In genomic region chr2:42140501-42140900, GRCh38 we compare ENCODE assay signal across 1 cellular context.
TF ChIP-seq lines count a peak whose summit lies in the region.

No MANE protein-coding gene starts in this region.

TF ChIP-seq in H1, 55 proteins besides CTCF, POLR2A, EP300 and RAD21:
- no peak for TF ChIP-seq CBX5 (IDR thresholded peaks at IDR 0.05; ENCODE audit: low read depth, low read length)
- TF ChIP-seq JUND (IDR thresholded peaks at IDR 0.05; ENCODE audit: low read length), result no peak
- no peak for TF ChIP-seq NRF1 (IDR thresholded peaks at IDR 0.05; ENCODE audit: low read depth, low read length)
- no peak for TF ChIP-seq BACH1 (IDR thresholded peaks at IDR 0.05; ENCODE audit: low read length)
- no peak for TF ChIP-seq E2F6 (IDR thresholded peaks at IDR 0.05)
- TF ChIP-seq HDAC2 (IDR thresholded peaks at IDR 0.05; ENCODE audit: borderline replicate concordance in 1 of 2, low read depth in 2 of 2, low read length in 2 of 2), result no peak
- no peak for TF ChIP-seq BRCA1 (IDR thresholded peaks at IDR 0.05; ENCODE audit: low read depth, low read length)
- TF ChIP-seq HDAC6 (IDR thresholded peaks at IDR 0.05; ENCODE audit: low read depth, low read length), result no peak
- no peak for TF ChIP-seq TCF12 (IDR thresholded peaks at IDR 0.05; ENCODE audit: low read depth, low read length)
- TF ChIP-seq CHD7 (IDR thresholded peaks at IDR 0.05; ENCODE audit: insufficient replicate concordance, low read length), result no peak
TF ChIP-seq in H1: peak in this region for 0.
